ENCODE assay signal across 8 cellular contexts in genomic region chr4:158172558-158173258, GRCh38. TPM values are rescaled to one million over a fixed set of nuclear protein-coding genes. Genes with fewer than 3 reads are reported as not detected.
A peak's percentile ranks its signal among the peaks of the same experiment; 100 is the strongest.
DNase-seq lines count a peak whose midpoint lies in the region; ATAC-seq, FAIRE-seq and TF ChIP-seq lines count a peak whose summit lies in the region.

Gene GASK1B, minus strand, starts transcription at chr4:158173025. Its CDS starts 1,650 bp downstream, at chr4:158171375.

- ATAC-seq in HCT116 (peak; percentile 70), HG03457 (IDR thresholded peaks at IDR 0.05; ENCODE audit: unreplicated experiment) (no peak), HG03139 (IDR thresholded peaks at IDR 0.05; ENCODE audit: unreplicated experiment) (no peak)

- peak; percentile 69 to 87 (median 74) for TF ChIP-seq CTCF in HCT116 (IDR thresholded peaks at IDR 0.05 in 2 of 3, conservative IDR thresholded peaks at IDR 0.05 in 1 of 3; ENCODE audit: borderline replicate concordance in 1 of 3, insufficient read depth in 1 of 3, low read depth in 2 of 3, low read length in 2 of 3)
- TF ChIP-seq CTCF in bronchial epithelial cell (IDR thresholded peaks at IDR 0.05; ENCODE audit: insufficient read depth, low read length, severe bottlenecking) = peak; percentile 59

- no peaks in the 10 kb centered on the region for H4K20me1 ChIP-seq in HCT116 (ENCODE audit: insufficient read depth)

- FAIRE-seq in bronchial epithelial cell (lab: Jason Lieb, UNC) = no peak

- no peak within 1 kb of the TSS for H3K27ac ChIP-seq in HCT116 (ENCODE audit: low read depth, low read length)

- peaks cover 13 to 30% of the 10 kb centered on the region in 2 experiments for H3K4me1 ChIP-seq in HCT116 (ENCODE audit: control insufficient read depth in 1 of 2, insufficient read depth in 2 of 2, low read length in 2 of 2)

- POLR2A ChIA-PET in HCT116 (lab: Charles Lee) = no interaction called here

- H3K9me3 ChIP-seq in HCT116 (ENCODE audit: control insufficient read depth in 1 of 2, insufficient read depth in 1 of 2, low read depth in 1 of 2, low read length in 2 of 2) = no peaks in the 10 kb centered on the region

- no peaks in the 10 kb centered on the region for H3K9me2 ChIP-seq in HCT116 (ENCODE audit: insufficient read depth)

- peak within 1 kb of the TSS; percentile 71 for H3K4me2 ChIP-seq in HCT116 (ENCODE audit: low read length)

- H3K4me3 ChIP-seq in HCT116 (replicated peaks in 1 of 2; ENCODE audit: low read depth in 1 of 2, low read length in 2 of 2) = peak within 1 kb of the TSS; percentile 17 to 38; a peak in 3 of 4 replicates
- H3K4me3 ChIP-seq in bronchial epithelial cell (ENCODE audit: low read depth, low read length) = peak within 1 kb of the TSS; percentile 49

- peak within 1 kb of the TSS; percentile 30 for H3K9ac ChIP-seq in HCT116 (ENCODE audit: low read length)

- TF ChIP-seq POLR2A in HCT116 (IDR thresholded peaks at IDR 0.05; ENCODE audit: borderline replicate concordance, extremely low read depth, insufficient read depth, insufficient read length) = no peak

- TF ChIP-seq RAD21 in HCT116 (IDR thresholded peaks at IDR 0.05; ENCODE audit: low read depth) = peak; percentile 91

- CTCF ChIA-PET in HCT116 (lab: Charles Lee) = interaction anchor here (0.8 to 1.3 kb wide), 5 partner anchors 9 to 179 kb away, joined by 3 to 7 read pairs (median 4); no protein-coding TSS in a partner anchor

- peak within 1 kb of the TSS; percentile 99 for H2AFZ ChIP-seq in HCT116 (ENCODE audit: low read depth, low read length, poor library complexity, severe bottlenecking)

- RAD21 ChIA-PET in HCT116 (lab: Charles Lee; ENCODE audit: low non-redundant PET in 1 of 2, low total read pairs in 2 of 2, uncharacterized antibody in 2 of 2, unreplicated experiment in 2 of 2) = interaction anchor here in 1 of 2 experiments (0.9 kb wide), 1 partner anchor 179 kb away, joined by 4 read pairs; no protein-coding TSS in a partner anchor

- H3K79me2 ChIP-seq in HCT116 (ENCODE audit: insufficient read depth, low read length) = no peaks in the 10 kb centered on the region

- intact Hi-C loops in HCT116 (cut with micrococcal nuclease) = loop anchor here (1.0 to 5.0 kb wide), 2 partner anchors 180 to 955 kb away; no protein-coding TSS in a partner anchor

- no peaks in the 10 kb centered on the region for H3K27me3 ChIP-seq in HCT116 (ENCODE audit: insufficient read depth, low read length)
- H3K27me3 ChIP-seq in bronchial epithelial cell (ENCODE audit: control insufficient read depth, insufficient read depth, low read length) = no peaks in the 10 kb centered on the region

- H3K36me3 ChIP-seq in HCT116 (ENCODE audit: control insufficient read depth in 1 of 2, insufficient read depth in 2 of 2, low read length in 2 of 2) (no peaks in the 10 kb centered on the region), bronchial epithelial cell (ENCODE audit: control insufficient read depth, insufficient read depth, low read length) (no peaks in the 10 kb centered on the region)

- BruUV-seq in HCT116 (replicated peaks; lab: Mats Ljungman, UMichigan) = no TSS peak

- DNase-seq in DMS53 treated with DMSO at 0.1 percent for 48 hours (lab: John Stamatoyannopoulos, UW; ENCODE audit: unreplicated experiment) (peak; percentile 33), HCT116 (ENCODE audit: low read depth, low spot score) (peak; percentile 49), NCI-H774 (lab: John Stamatoyannopoulos, UW) (peak; percentile 4), bronchial epithelial cell (ENCODE audit: low read depth) (peak; percentile 65), kidney glomerular epithelial cell (lab: John Stamatoyannopoulos, UW) (peak; percentile 82), superior temporal gyrus (ENCODE audit: extremely low spot score) (peak; percentile 91)

TF ChIP-seq in HCT116, 20 proteins besides CTCF, POLR2A, EP300 and RAD21:
- no peak for TF ChIP-seq ELF1 (IDR thresholded peaks at IDR 0.05; ENCODE audit: borderline replicate concordance, low read depth)

RNA-seq across cellular contexts. Expression of gene GASK1B, which starts in this region (rescaled TPM):
- 1.3 TPM for total RNA-seq in HCT116 (2021; ENCODE audit: unreplicated experiment)
- polyA plus RNA-seq in HCT116 (2012) = 0.05 and 0.12 TPM in 2 replicates
- total RNA-seq in bronchial epithelial cell = 1.2 and 2.1 TPM in 2 replicates

Comparison
In these comparisons a context has a peak if more than half of its experiments do, and no peak if none do; other contexts are left out.
1. DNase-seq: peak in every context shown above with its lines; median percentile 91 in superior temporal gyrus; 82 in kidney glomerular epithelial cell; 65 in bronchial epithelial cell; 49 in HCT116; 33 in DMS53 treated with DMSO at 0.1 percent for 48 hours; 4 in NCI-H774.